ENCODE assay signal across 16 cellular contexts in genomic region chr14:25231006-25231405, GRCh38.
DNase-seq lines count a peak whose midpoint lies in the region; ATAC-seq lines count a peak whose summit lies in the region.
"Had no signal": no experiment of that assay in that cellular context is flagged by ENCODE, and none has a peak within 500 bp of the region (broad histone marks: within the 10 kb centered on the region; RNA-seq: fewer than 3 reads in every experiment).

No MANE protein-coding gene starts in this region.

- peak; percentile 42 for DNase-seq in DMS153 (lab: John Stamatoyannopoulos, UW)
- peak; percentile 59 to 61 for DNase-seq in NCI-H1930 (lab: John Stamatoyannopoulos, UW)
- peak; percentile 47 for DNase-seq in SHP77 treated with DMSO at 0.1 percent for 48 hours (lab: John Stamatoyannopoulos, UW)
- DNase-seq in midbrain (lab: John Stamatoyannopoulos, UW), result peak; percentile 34
- no peak for DNase-seq in SIG-M5 (lab: John Stamatoyannopoulos, UW)
- no peak for DNase-seq in activated CD4-positive, alpha-beta T cell treated with anti-CD3 and anti-CD28 coated beads for 1 hour
- no peak for DNase-seq in stimulated activated naive CD8-positive, alpha-beta T cell treated with anti-CD3 and anti-CD28 coated beads, Interleukin-15, Interleukin-2, amounts not matched to agents 100 U/mL and 50 U/mL, for 24 hours
- DNase-seq in hepatic stellate cell (ENCODE audit: low spot score), result no peak
- DNase-seq: activated CD8-positive, alpha-beta memory T cell treated with anti-CD3 and anti-CD28 coated beads, Interleukin-2, amount 50 U/mL, for 4 hours; activated naive CD8-positive, alpha-beta T cell treated with anti-CD3 and anti-CD28 coated beads for 36 hours; foreskin keratinocyte; GDM1; mammary epithelial cell; naive thymus-derived CD8-positive, alpha-beta T cell; NCI-H1436; WERI-Rb-1 had no signal

- no peak for ATAC-seq in stimulated activated naive CD8-positive, alpha-beta T cell treated with anti-CD3 and anti-CD28 coated beads, Interleukin-15, Interleukin-2, amounts not matched to agents 100 U/mL and 50 U/mL, for 24 hours
- ATAC-seq: foreskin keratinocyte; naive thymus-derived CD8-positive, alpha-beta T cell had no signal

Comparison
In these comparisons a context has a peak if more than half of its experiments do, and no peak if none do; other contexts are left out.
1. DNase-seq: peak in DMS153 (single experiment), NCI-H1930 (2 of 2), SHP77 treated with DMSO at 0.1 percent for 48 hours (single experiment) and midbrain (single experiment); none in SIG-M5 (single experiment), activated CD4-positive, alpha-beta T cell treated with anti-CD3 and anti-CD28 coated beads for 1 hour (single experiment), stimulated activated naive CD8-positive, alpha-beta T cell treated with anti-CD3 and anti-CD28 coated beads, Interleukin-15, Interleukin-2, amounts not matched to agents 100 U/mL and 50 U/mL, for 24 hours (single experiment) and hepatic stellate cell (single experiment).